8 cellular contexts compared by ENCODE assay signal in genomic region chr10:72254891-72255568, GRCh38. TPM values are rescaled to one million over a fixed set of nuclear protein-coding genes. Genes with fewer than 3 reads are reported as not detected.
DNase-seq lines count a peak whose midpoint lies in the region; ATAC-seq and TF ChIP-seq lines count a peak whose summit lies in the region.

No MANE protein-coding gene starts in this region.

- in situ Hi-C loops in HAP-1 (cut with MboI; ENCODE audit: low sequenced_read_pairs) (no loop called here), brain microvascular endothelial cell (cut with HindIII; ENCODE audit: low pct_ligation_motif_present, low sequenced_read_pairs) (no loop called here)

- intact Hi-C loops in prostate gland (cut with DNase I), result loop anchor here (2.0 to 5.0 kb wide), 2 partner anchors 18 to 38 kb away; partner anchors contain the start of genes ANAPC16, ASCC1 and DDIT4

- peak overlapping the region; percentile 68 for H3K27ac ChIP-seq in C4-2B
- peak overlapping the region; percentile 57 for H3K27ac ChIP-seq in brain microvascular endothelial cell
- peak overlapping the region; percentile 86 for H3K27ac ChIP-seq in hepatocyte
- peak overlapping the region; percentile 88 to 91 for H3K27ac ChIP-seq in prostate gland

- no peaks in the 10 kb centered on the region for H3K9me2 ChIP-seq in hepatocyte (replicated peaks; ENCODE audit: insufficient read depth)

- 11% methylated on average over 12 of the region's 14 CpGs for WGBS in hepatocyte (ENCODE audit: low lambda C conversion rate, missing lambda C conversion rate)
- 4% methylated on average over 14 of the region's 14 CpGs for WGBS in prostate gland

- H2AFZ ChIP-seq in hepatocyte, result peak overlapping the region; percentile 58

- H3K27me3 ChIP-seq in HAP-1 (ENCODE audit: low read depth), result no peaks in the 10 kb centered on the region
- no peaks in the 10 kb centered on the region for H3K27me3 ChIP-seq in brain microvascular endothelial cell (replicated peaks)
- no peaks in the 10 kb centered on the region for H3K27me3 ChIP-seq in hepatocyte
- H3K27me3 ChIP-seq in prostate gland (replicated peaks; ENCODE audit: insufficient read depth), result no peaks in the 10 kb centered on the region

- TF ChIP-seq POLR2A in prostate gland (IDR thresholded peaks at IDR 0.05), result peak; percentile 55

- H3K4me3 ChIP-seq in HAP-1 (no peak overlapping the region), brain microvascular endothelial cell (ENCODE audit: low read depth, low read length) (no peak overlapping the region), hepatocyte (no peak overlapping the region), prostate gland (no peak overlapping the region)

- DNase-seq in HAP-1 (ENCODE audit: low spot score in 2 of 2) (peak; percentile 72 to 82), brain microvascular endothelial cell (peak; percentile 73), hepatocyte (ENCODE audit: low spot score) (peak; percentile 84), prostate gland (ENCODE audit: low spot score) (peak; percentile 94)

- H3K36me3 ChIP-seq in HAP-1 (replicated peaks) (no peaks in the 10 kb centered on the region), brain microvascular endothelial cell (replicated peaks) (no peaks in the 10 kb centered on the region), hepatocyte (replicated peaks; ENCODE audit: insufficient read depth, low read depth) (no peaks in the 10 kb centered on the region), prostate gland (no peaks in the 10 kb centered on the region)

- H4K20me1 ChIP-seq in hepatocyte (ENCODE audit: insufficient read depth, poor library complexity, severe bottlenecking), result no peaks in the 10 kb centered on the region

- TF ChIP-seq CTCF in C4-2B (conservative IDR thresholded peaks at IDR 0.05) (no peak), brain microvascular endothelial cell (IDR thresholded peaks at IDR 0.05; ENCODE audit: low read depth, low read length, missing control alignments) (peak; percentile 19), hepatocyte (IDR thresholded peaks at IDR 0.05; ENCODE audit: poor library complexity) (no peak), prostate gland (IDR thresholded peaks at IDR 0.05) (peak in 1 of 4 experiments; percentile 11)

- no peaks in the 10 kb centered on the region for H3K79me2 ChIP-seq in hepatocyte

- peaks cover 24% of the 10 kb centered on the region for H3K4me1 ChIP-seq in HAP-1
- peaks cover 53% of the 10 kb centered on the region for H3K4me1 ChIP-seq in hepatocyte (ENCODE audit: insufficient read depth)
- peaks cover 32% of the 10 kb centered on the region for H3K4me1 ChIP-seq in prostate gland (replicated peaks)

- ATAC-seq in GM21717 (IDR thresholded peaks at IDR 0.05; ENCODE audit: unreplicated experiment) (no peak), HG03139 (IDR thresholded peaks at IDR 0.05; ENCODE audit: unreplicated experiment) (no peak)

- H3K9me3 ChIP-seq in HAP-1 (no peaks in the 10 kb centered on the region), hepatocyte (ENCODE audit: low read depth) (no peaks in the 10 kb centered on the region), prostate gland (no peaks in the 10 kb centered on the region)

- peak overlapping the region; percentile 69 for H3K4me2 ChIP-seq in hepatocyte

TF ChIP-seq in PFSK-1, 5 proteins besides CTCF, POLR2A, EP300 and RAD21:
- TF ChIP-seq SIN3A (IDR thresholded peaks at IDR 0.05; ENCODE audit: borderline replicate concordance, insufficient read depth, low read length) (no peak), TAF1 (IDR thresholded peaks at IDR 0.05; ENCODE audit: borderline replicate concordance, insufficient read depth, low read length) (no peak), FOXP2 (optimal IDR thresholded peaks at IDR 0.05; ENCODE audit: borderline replicate concordance, extremely low read depth, extremely low read length, insufficient read depth) (peak; percentile 63), POLR2AphosphoS5 (IDR thresholded peaks at IDR 0.05; ENCODE audit: low read depth, low read length) (0 out of 2 replicates have a peak, but pooled peaks have one; percentile 39), REST (IDR thresholded peaks at IDR 0.05; ENCODE audit: insufficient read depth in 1 of 2, low read depth in 2 of 2, low read length in 2 of 2) (no peak)

RNA-seq across cellular contexts. Expression of gene DDIT4, which starts 18.7 kb away (rescaled TPM):
- polyA plus RNA-seq in PFSK-1 (2012; ENCODE audit: insufficient read length, low read depth), result 670 TPM
- 162 and 165 TPM in 2 replicates for total RNA-seq in hepatocyte
- polyA plus RNA-seq in hepatocyte, result 189 and 235 TPM in 2 replicates
- total RNA-seq in prostate gland, result 100 to 1,000 TPM; 259 to 265 TPM

RNA-seq across cellular contexts. Expression of gene ASCC1, which starts 39.0 kb away (rescaled TPM):
- polyA plus RNA-seq in PFSK-1 (2012; ENCODE audit: insufficient read length, low read depth), result 17.9 TPM
- total RNA-seq in hepatocyte (38.7 and 43.3 TPM in 2 replicates), prostate gland (10 to 100 TPM; 14.8 to 38.3 TPM)
- polyA plus RNA-seq in hepatocyte, result 25.2 and 31.8 TPM in 2 replicates

RNA-seq across cellular contexts. Expression of gene ANAPC16, which starts 39.2 kb away (rescaled TPM):
- 68.3 TPM for polyA plus RNA-seq in PFSK-1 (2012; ENCODE audit: insufficient read length, low read depth)
- total RNA-seq in hepatocyte (109 and 117 TPM in 2 replicates), prostate gland (100 to 1,000 TPM in 1 of 2 donors, 10 to 100 TPM in 1; 73.4 to 123 TPM)
- polyA plus RNA-seq in hepatocyte, result 118 and 131 TPM in 2 replicates
